Comparison of ENCODE assay signal across 8 cellular contexts in the genomic region with DNA sequence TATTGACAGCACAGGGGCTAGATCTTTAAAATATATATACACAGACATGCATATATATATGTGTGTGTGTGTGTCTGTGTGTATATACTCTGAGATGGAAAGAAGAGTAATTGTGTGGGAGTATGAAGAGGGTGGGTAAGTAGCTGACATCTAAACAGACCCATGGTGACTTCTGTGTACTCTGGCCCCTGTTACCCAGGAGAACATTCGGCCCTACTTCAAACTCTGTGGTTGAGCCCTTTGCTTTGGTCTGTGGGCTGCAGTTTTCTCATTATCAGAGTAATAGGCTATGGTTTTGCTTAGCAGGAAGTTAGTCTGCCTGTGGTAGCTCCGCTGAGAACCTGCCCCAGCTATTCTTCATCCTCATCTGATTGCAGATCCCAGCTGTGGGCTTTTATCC.
DNase-seq lines count a peak whose midpoint lies in the region; ATAC-seq, FAIRE-seq and TF ChIP-seq lines count a peak whose summit lies in the region.

No MANE protein-coding gene starts in this region.

- peaks cover 56% of the 10 kb centered on the region for H3K4me1 Mint-ChIP-seq in activated naive CD4-positive, alpha-beta T cell treated with anti-CD3 and anti-CD28 coated beads, Interleukin-2, amount 10 ng/mL, durations not matched to agents 7 days and 5 days

- no peak overlapping the region for H3K4me3 ChIP-seq in NB4 (ENCODE audit: low read depth, low read length)
- H3K4me3 ChIP-seq in neuronal stem cell (ENCODE audit: low read length in 2 of 2), result no peak overlapping the region

- no peak overlapping the region for H4K8ac ChIP-seq in neuronal stem cell (ENCODE audit: low read depth, low read length)

- H3K14ac ChIP-seq in neuronal stem cell (ENCODE audit: low read length), result no peak overlapping the region

- TF ChIP-seq POLR2A in NB4 (IDR thresholded peaks at IDR 0.05; ENCODE audit: extremely low read depth, insufficient read length), result no peak

- peak overlapping the region; percentile 83 for H3K27ac ChIP-seq in neuronal stem cell (replicated peaks; ENCODE audit: low read length)

- no peak overlapping the region for H3K23ac ChIP-seq in neuronal stem cell (ENCODE audit: low read depth, low read length, poor library complexity)

- H2AFZ ChIP-seq in neuronal stem cell (ENCODE audit: low read length), result no peak overlapping the region

- no peak for TF ChIP-seq CTCF in NB4 (IDR thresholded peaks at IDR 0.05; ENCODE audit: low read depth, low read length)
- TF ChIP-seq CTCF in D721Med (IDR thresholded peaks at IDR 0.05; ENCODE audit: insufficient read depth, missing control alignments), result no peak

- H2BK120ac ChIP-seq in neuronal stem cell (ENCODE audit: low read depth, low read length), result no peak overlapping the region

- H3K36me3 Mint-ChIP-seq in activated naive CD4-positive, alpha-beta T cell treated with anti-CD3 and anti-CD28 coated beads, Interleukin-2, amount 10 ng/mL, durations not matched to agents 7 days and 5 days, result peaks cover 48% of the 10 kb centered on the region

- FAIRE-seq in GM18507 (lab: Jason Lieb, UNC) (peak; percentile 94), D721Med (lab: Jason Lieb, UNC) (no peak)

- no peak overlapping the region for H4K91ac ChIP-seq in neuronal stem cell (ENCODE audit: low read depth, low read length, poor library complexity)

- H3K79me1 ChIP-seq in neuronal stem cell (ENCODE audit: low read depth, low read length), result no peaks in the 10 kb centered on the region

- H3K9ac ChIP-seq in neuronal stem cell (ENCODE audit: low read depth, low read length, poor library complexity), result no peak overlapping the region

- peaks cover 0 to 32% of the 10 kb centered on the region in 2 donors for H3K36me3 ChIP-seq in neuronal stem cell (replicated peaks in 1 of 2; ENCODE audit: control insufficient read depth in 2 of 2, insufficient read depth in 2 of 2, low read length in 2 of 2)

- no peak overlapping the region for H2AK5ac ChIP-seq in neuronal stem cell (ENCODE audit: low read depth, low read length)

- peak overlapping the region; percentile 15 for H3K4me2 ChIP-seq in neuronal stem cell (ENCODE audit: insufficient read depth, low read length, poor library complexity, severe bottlenecking)

- CTCF ChIA-PET in activated naive CD4-positive, alpha-beta T cell treated with anti-CD3 and anti-CD28 coated beads, Interleukin-2, amount 10 ng/mL, durations not matched to agents 7 days and 5 days (lab: Charles Lee), result interaction anchor here (0.8 to 3.2 kb wide), 7 partner anchors 11 to 176 kb away, joined by 3 to 12 read pairs (median 3); no protein-coding TSS in a partner anchor

- H3K9me3 Mint-ChIP-seq in activated naive CD4-positive, alpha-beta T cell treated with anti-CD3 and anti-CD28 coated beads, Interleukin-2, amount 10 ng/mL, durations not matched to agents 7 days and 5 days, result peaks cover 10% of the 10 kb centered on the region

- H3K27ac Mint-ChIP-seq in activated naive CD4-positive, alpha-beta T cell treated with anti-CD3 and anti-CD28 coated beads, Interleukin-2, amount 10 ng/mL, durations not matched to agents 7 days and 5 days, result peak overlapping the region; percentile 70

- H2BK12ac ChIP-seq in neuronal stem cell (ENCODE audit: low read length), result no peak overlapping the region

- no peak for DNase-seq in GM18507 (ENCODE audit: extremely low spot score, insufficient read length, low read depth)
- DNase-seq in NB4 (ENCODE audit: low read depth), result peak; percentile 72
- peak; percentile 58 for DNase-seq in activated naive CD4-positive, alpha-beta T cell treated with anti-CD3 and anti-CD28 coated beads, Interleukin-2, amount 10 ng/mL, durations not matched to agents 7 days and 5 days
- DNase-seq in neuronal stem cell (ENCODE audit: low spot score), result peak; percentile 15
- DNase-seq in NCI-H1048 (lab: John Stamatoyannopoulos, UW), result no peak
- DNase-seq in D721Med (ENCODE audit: insufficient read length, low spot score), result no peak

- H3K4ac ChIP-seq in neuronal stem cell (ENCODE audit: low read length), result no peak overlapping the region

- peak overlapping the region; percentile 2 for H3K4me3 Mint-ChIP-seq in activated naive CD4-positive, alpha-beta T cell treated with anti-CD3 and anti-CD28 coated beads, Interleukin-2, amount 10 ng/mL, durations not matched to agents 7 days and 5 days

- no peaks in the 10 kb centered on the region for H3K27me3 Mint-ChIP-seq in activated naive CD4-positive, alpha-beta T cell treated with anti-CD3 and anti-CD28 coated beads, Interleukin-2, amount 10 ng/mL, durations not matched to agents 7 days and 5 days

- no peak overlapping the region for H3K18ac ChIP-seq in neuronal stem cell (ENCODE audit: low read length)

- H2BK15ac ChIP-seq in neuronal stem cell (ENCODE audit: low read length), result no peak overlapping the region

- H3K27me3 ChIP-seq in neuronal stem cell (ENCODE audit: control insufficient read depth in 3 of 3, insufficient read depth in 3 of 3, low read depth in 1 of 3, low read length in 3 of 3), result no peaks in the 10 kb centered on the region

- no CpG with 5 or more reads among the region's 2 CpGs for WGBS in neuronal stem cell (ENCODE audit: extremely low coverage in 2 of 2, insufficient read length in 2 of 2, insufficient replicate concordance in 1 of 2), 2 donors

- ATAC-seq in GM21825 (IDR thresholded peaks at IDR 0.05; ENCODE audit: unreplicated experiment), result peak; percentile 59
- ATAC-seq in esophagus mucosa, result no peak

- peaks cover 0 to 15% of the 10 kb centered on the region in 2 donors for H3K9me3 ChIP-seq in neuronal stem cell (replicated peaks in 1 of 2; ENCODE audit: control insufficient read depth in 2 of 2, insufficient read depth in 1 of 2, low read depth in 1 of 2, low read length in 2 of 2)

- peaks cover 12 to 32% of the 10 kb centered on the region in 2 donors for H3K4me1 ChIP-seq in neuronal stem cell (ENCODE audit: control insufficient read depth in 2 of 2, insufficient read depth in 1 of 2, low read depth in 1 of 2, low read length in 2 of 2)

- no peak overlapping the region for H2BK5ac ChIP-seq in neuronal stem cell (ENCODE audit: low read length)

Comparison
In these comparisons a context has a peak if more than half of its experiments do, and no peak if none do; other contexts are left out.
1. DNase-seq: peak in NB4 (single experiment), activated naive CD4-positive, alpha-beta T cell treated with anti-CD3 and anti-CD28 coated beads, Interleukin-2, amount 10 ng/mL, durations not matched to agents 7 days and 5 days (single experiment) and neuronal stem cell (single experiment); none in GM18507 (single experiment), NCI-H1048 (single experiment) and D721Med (single experiment).